Comparison of ENCODE assay signal across 1 cellular context in the genomic region with DNA sequence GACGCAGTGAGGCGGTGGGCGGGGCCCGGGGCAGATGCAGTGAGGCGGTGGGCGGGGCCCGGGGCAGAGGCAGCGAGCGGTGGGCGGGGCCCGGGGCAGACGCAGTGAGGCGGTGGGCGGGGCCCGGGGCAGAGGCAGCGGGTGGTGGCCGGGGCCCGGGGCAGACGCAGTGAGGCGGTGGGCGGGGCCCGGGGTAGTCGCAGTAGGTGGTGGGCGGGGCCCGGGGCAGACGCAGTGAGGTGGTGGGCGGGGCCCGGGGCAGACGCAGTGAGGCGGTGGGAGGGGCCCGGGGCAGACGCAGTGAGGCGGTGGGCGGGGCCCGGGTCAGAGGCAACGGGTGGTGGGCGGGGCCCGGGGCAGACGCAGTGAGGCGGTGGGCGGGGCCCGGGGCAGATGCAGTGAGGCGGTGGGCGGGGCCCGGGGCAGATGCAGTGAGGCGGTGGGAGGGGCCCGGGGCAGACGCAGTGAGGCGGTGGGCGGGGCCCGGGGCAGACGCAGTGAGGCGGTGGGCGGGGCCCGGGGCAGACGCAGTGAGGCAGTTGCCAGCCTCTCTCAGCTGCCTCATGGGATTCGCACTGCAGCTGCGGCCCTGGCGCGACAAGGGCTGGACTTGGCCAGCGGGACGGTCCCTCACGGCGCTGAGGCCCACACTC. TPM values are rescaled to one million over a fixed set of nuclear protein-coding genes. Genes with fewer than 3 reads are reported as not detected.
"Had no signal": no experiment of that assay in that cellular context is flagged by ENCODE, and none has a peak within 500 bp of the region (broad histone marks: within the 10 kb centered on the region; RNA-seq: fewer than 3 reads in every experiment).

No MANE protein-coding gene starts in this region.

RNA-seq across cellular contexts. Expression of a gene that starts 24.4 kb away (rescaled TPM):
- total RNA-seq: natural killer cell treated with Interleukin-12 subunit alpha and Interleukin-12 subunit beta and Interleukin-15 and Interleukin-18, amount 100 ng/mL, for 72 hours had no signal
